Comparison of ENCODE assay signal across 8 cellular contexts in the genomic region with DNA sequence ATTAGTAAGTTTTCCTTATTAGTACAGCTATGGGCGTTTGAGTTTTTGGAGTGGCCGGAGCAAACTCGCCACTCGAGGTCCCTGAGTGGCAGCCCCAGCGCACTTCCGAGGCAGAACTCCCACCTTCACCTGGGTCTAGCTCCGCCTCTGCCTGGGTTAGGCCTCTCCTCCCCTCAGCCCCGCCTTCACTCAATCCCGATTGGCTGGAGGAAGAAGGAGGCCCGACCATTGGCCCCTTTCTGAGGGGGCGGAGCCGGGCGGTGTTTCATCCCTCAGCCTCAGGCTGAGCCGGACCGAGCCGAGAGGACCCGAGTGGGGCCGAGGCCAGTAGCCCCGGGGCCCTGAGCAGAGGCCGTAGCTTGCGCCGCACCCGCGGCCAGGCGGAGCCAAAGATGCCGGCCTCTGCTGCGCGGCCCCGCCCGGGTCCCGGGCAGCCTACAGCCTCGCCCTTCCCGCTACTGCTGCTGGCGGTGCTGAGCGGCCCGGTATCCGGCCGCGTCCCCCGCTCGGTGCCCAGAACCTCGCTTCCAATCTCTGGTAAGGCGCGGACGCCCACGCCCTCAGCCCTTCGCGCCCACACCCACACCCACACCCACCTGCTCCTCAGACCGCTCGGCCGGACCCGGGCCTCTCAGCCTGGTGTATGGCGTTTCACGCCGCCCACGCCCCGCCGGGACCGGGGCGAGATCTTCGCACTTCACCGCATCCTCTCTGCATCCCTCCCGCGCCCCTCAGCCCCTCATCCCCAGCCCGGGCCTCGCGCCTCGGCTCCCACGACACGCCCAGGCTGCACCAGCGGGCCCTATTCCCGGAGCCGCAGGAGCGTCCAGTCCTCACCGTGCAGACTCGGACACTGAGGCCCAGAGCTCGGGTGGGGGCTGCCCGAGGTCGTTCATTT. TPM values are rescaled to one million over a fixed set of nuclear protein-coding genes. Genes with fewer than 3 reads are reported as not detected.
DNase-seq lines count a peak whose midpoint lies in the region; ATAC-seq and TF ChIP-seq lines count a peak whose summit lies in the region.

SEMA4F (plus strand) TSS at position 263 of the 898 bp plus-strand sequence; CDS start at position 393, 130 bp downstream.

- TF ChIP-seq CTCF in choroid plexus epithelial cell (conservative IDR thresholded peaks at IDR 0.05; ENCODE audit: low read depth, low read length), result no peak

- H3K4me3 ChIP-seq in choroid plexus epithelial cell (ENCODE audit: low read depth, low read length), result peak within 1 kb of the TSS; percentile 67

- TF ChIP-seq POLR2A in GM19193 (IDR thresholded peaks at IDR 0.05; ENCODE audit: extremely low read depth, insufficient read depth, insufficient read length), result peak; percentile 41

- DNase-seq in AML-193 (lab: John Stamatoyannopoulos, UW) (peak; percentile 90 to 94), NCI-H460 (ENCODE audit: extremely low read depth, low read depth) (peak; percentile 98), choroid plexus epithelial cell (ENCODE audit: low read depth) (peak; percentile 95), kidney glomerular epithelial cell (lab: John Stamatoyannopoulos, UW) (peak; percentile 95)
- peak; percentile 92 for DNase-seq in activated CD4-positive, alpha-beta T cell treated with anti-CD3 and anti-CD28 coated beads for 24 hours (ENCODE audit: low read depth in 2 of 2)
- DNase-seq in stimulated activated CD4-positive, alpha-beta T cell treated with anti-CD3 and anti-CD28 coated beads, Interleukin-1b, Interleukin-23, amount 100 ng/mL, for 1 hour (ENCODE audit: low read depth in 2 of 2), result peak; percentile 78 to 85

- ATAC-seq in HG03432 (IDR thresholded peaks at IDR 0.05; ENCODE audit: unreplicated experiment), result peak; percentile 100

RNA-seq across cellular contexts. Expression of gene SEMA4F, which starts in this region (rescaled TPM):
- total RNA-seq in NCI-H460 (2014; rRNA removed; shearing (Covaris generic)), result 6.4 and 7.1 TPM in 2 replicates
- polyA plus RNA-seq in NCI-H460 (2014; cell fraction: nucleus; rRNA removed), result 9.5 and 14.2 TPM in 2 replicates

Comparison
In these comparisons a context has a peak if more than half of its experiments do, and no peak if none do; other contexts are left out.
1. Peak in every context shown above with its lines: DNase-seq, ATAC-seq and H3K4me3 ChIP-seq.